ENCODE assay signal across 8 cellular contexts in the genomic region with DNA sequence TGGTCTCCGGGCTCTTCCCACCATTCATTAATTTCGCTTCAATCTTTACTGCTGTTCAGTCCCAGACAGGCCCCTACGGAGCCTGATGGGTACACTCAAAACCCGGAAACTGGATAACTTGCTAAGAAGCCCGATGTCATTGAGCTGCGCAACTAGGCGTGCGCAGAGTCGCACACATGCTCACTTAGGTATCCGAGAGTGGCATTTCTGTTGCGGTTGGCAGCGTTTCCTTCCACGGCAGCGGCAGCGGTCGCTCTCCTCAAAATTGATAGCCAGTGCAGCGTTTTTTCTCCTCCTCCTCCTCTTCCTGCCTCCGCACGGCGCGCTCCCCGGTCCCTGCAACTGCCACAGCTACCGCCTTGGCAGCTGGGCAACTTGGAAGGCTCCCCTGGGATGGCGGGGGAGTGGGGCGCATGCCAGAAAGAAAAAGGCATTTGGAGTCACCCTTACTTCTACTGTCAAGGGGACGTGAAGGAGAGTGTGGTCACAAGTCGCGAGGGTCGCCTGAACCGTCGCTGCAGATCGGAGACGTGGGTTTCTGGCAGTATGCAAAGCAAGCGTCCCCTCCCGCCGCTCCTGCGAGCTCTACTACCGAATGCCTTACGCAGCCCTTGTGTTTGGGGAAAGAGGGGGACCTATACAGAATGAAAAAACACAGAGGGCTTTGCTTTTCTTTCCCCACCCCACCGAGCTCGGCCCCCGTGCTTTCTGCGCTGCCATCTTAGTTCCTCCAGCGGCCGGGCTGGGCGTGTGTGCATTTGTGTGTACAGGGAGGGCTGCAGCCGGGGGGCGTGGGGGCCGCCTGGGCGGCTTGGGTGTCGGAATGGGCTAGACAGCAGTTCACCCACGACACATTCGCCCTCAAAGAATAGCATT. TPM values are rescaled to one million over a fixed set of nuclear protein-coding genes. Genes with fewer than 3 reads are reported as not detected.
DNase-seq lines count a peak whose midpoint lies in the region; ATAC-seq and TF ChIP-seq lines count a peak whose summit lies in the region.

No MANE protein-coding gene starts in this region.

- H3K4me3 ChIP-seq in dorsolateral prefrontal cortex (peak overlapping the region; percentile 65 to 95 (median 81)), right lobe of liver (peak overlapping the region; percentile 67 to 87 (median 79))

- no peaks in the 10 kb centered on the region for H3K9me3 ChIP-seq in right lobe of liver

- H3K27ac ChIP-seq in dorsolateral prefrontal cortex (peak overlapping the region; percentile 69 to 99 (median 94)), right lobe of liver (peak overlapping the region; percentile 76 to 96 (median 87))

- peak; percentile 61 for ATAC-seq in GM19397 (IDR thresholded peaks at IDR 0.05; ENCODE audit: unreplicated experiment)
- peak; percentile 68 for ATAC-seq in HG03565 (IDR thresholded peaks at IDR 0.05; ENCODE audit: unreplicated experiment)
- ATAC-seq in right lobe of liver, result peak; percentile 73 to 82 (median 75)

- peak; percentile 71 for TF ChIP-seq POLR2A in right lobe of liver (IDR thresholded peaks at IDR 0.05)

- DNase-seq in CD1c-positive myeloid dendritic cell (ENCODE audit: extremely low spot score) (peak; percentile 95), NCI-H748 treated with DMSO at 0.1 percent for 48 hours (lab: John Stamatoyannopoulos, UW) (peak; percentile 60), dorsolateral prefrontal cortex (peak; percentile 76 to 93 (median 87)), right lobe of liver (peak; percentile 84 to 92 (median 90))
- peak; percentile 78 to 84 for DNase-seq in activated CD4-positive, alpha-beta T cell treated with anti-CD3 and anti-CD28 coated beads, Interleukin-2, amount 50 U/mL, for 4 hours
- DNase-seq in stimulated activated CD4-positive, alpha-beta T cell treated with anti-CD3 and anti-CD28 coated beads, Interleukin-4, amount 100 ng/mL, for 24 hours, result peak; percentile 92

- TF ChIP-seq CTCF in dorsolateral prefrontal cortex (IDR thresholded peaks at IDR 0.05 in 54 of 56, conservative IDR thresholded peaks at IDR 0.05 in 2 of 56; ENCODE audit: low read depth in 1 of 56, partially characterized antibody in 56 of 56) (peak in 28 of 56 donors; percentile 2 to 49 (median 17)), right lobe of liver (IDR thresholded peaks at IDR 0.05) (no peak)

- H3K4me1 ChIP-seq in right lobe of liver, result peaks cover 0 to 28% (median 3%) of the 10 kb centered on the region in 4 donors

- no peaks in the 10 kb centered on the region for H3K36me3 ChIP-seq in right lobe of liver

- WGBS in right lobe of liver (ENCODE audit: insufficient coverage, low coverage, low lambda C conversion rate, missing lambda C conversion rate), result 0% methylated on average over 38 of the region's 53 CpGs

- H3K27me3 ChIP-seq in dorsolateral prefrontal cortex, result no peaks in the 10 kb centered on the region
- no peaks in the 10 kb centered on the region for H3K27me3 ChIP-seq in right lobe of liver

- intact Hi-C loops in dorsolateral prefrontal cortex (cut with DNase I) (loop anchor here (1.0 to 10.0 kb wide), 8 partner anchors 55 to 368 kb away; partner anchors contain the start of genes FBXL3 (in 2 of the 2) and SLAIN1 (in 1 of the 2)), right lobe of liver (cut with DNase I) (no loop called here)

RNA-seq across cellular contexts. Expression of gene MYCBP2, which starts 2.5 kb away (rescaled TPM):
- total RNA-seq in dorsolateral prefrontal cortex, result 100 to 1,000 TPM; 129 to 446 (median 310) TPM
- 10 to 100 TPM; 27.8 to 50.1 (median 43.2) TPM for total RNA-seq in right lobe of liver

Comparison
In these comparisons a context has a peak if more than half of its experiments do, and no peak if none do; other contexts are left out.
1. Peak in every context shown above with its lines: DNase-seq, ATAC-seq, H3K4me3 ChIP-seq and H3K27ac ChIP-seq.
2. intact Hi-C loops: an anchor here in dorsolateral prefrontal cortex (1.0 to 10.0 kb wide); none called in right lobe of liver.